Comparison of ENCODE assay signal across 27 cellular contexts in genomic region chr10:92421550-92421949, GRCh38.
"Had no signal": no experiment of that assay in that cellular context is flagged by ENCODE, and none has a peak within 500 bp of the region (broad histone marks: within the 10 kb centered on the region; RNA-seq: fewer than 3 reads in every experiment).

No MANE protein-coding gene starts in this region.

- ATAC-seq: body of pancreas had no signal

- H3K4me3 ChIP-seq: body of pancreas, PC-9 had no signal

- H3K27me3 ChIP-seq: body of pancreas had no signal

- H2AFZ ChIP-seq: PC-9 had no signal

- H3K4me1 ChIP-seq: adrenal gland, body of pancreas, breast epithelium had no signal

- H3K9me3 ChIP-seq: adrenal gland, body of pancreas had no signal

- DNase-seq: activated B cell treated with CpG ODN at 0.5 μM for 24 hours; activated CD4-positive, alpha-beta memory T cell treated with anti-CD3 and anti-CD28 coated beads, Interleukin-2, amount 10 ng/mL, durations not matched to agents 7 days and 5 days; activated CD4-positive, alpha-beta T cell treated with anti-CD3 and anti-CD28 coated beads for 4 hours; activated CD4-positive, CD25-positive, alpha-beta regulatory T cell treated with anti-CD3 and anti-CD28 coated beads, Interleukin-2, amount 50 U/mL, for 72 hours; activated gamma-delta T cell; activated naive CD4-positive, alpha-beta T cell treated with Interleukin-2 at 50 U/mL for 16 hours; activated naive CD8-positive, alpha-beta T cell treated with anti-CD3 and anti-CD28 coated beads, Interleukin-2, amount 10 ng/mL, durations not matched to agents 7 days and 5 days; activated T-cell treated with anti-CD3 and anti-CD28 coated beads, Interleukin-2, amount 50 U/mL, for 24 hours; adrenal gland; body of pancreas; NCI-H1048; NCI-H1105 treated with DMSO at 0.1 percent for 48 hours; NCI-H1436; NCI-H1694; NCI-H2029; NCI-H345; NCI-H524 treated with DMSO at 0.1 percent for 48 hours; PC-9; Right ventricle myocardium superior; SW 1271; T-helper 1 cell; T-helper 2 cell; T-helper 9 cell had no signal

- H3K27ac ChIP-seq: adrenal gland, body of pancreas, breast epithelium, PC-9, VCaP had no signal

- FAIRE-seq: astrocyte, RCC 7860 had no signal

- H3K4me2 ChIP-seq: PC-9 had no signal

- H3K36me3 ChIP-seq: adrenal gland, breast epithelium had no signal
